In the genomic region with DNA sequence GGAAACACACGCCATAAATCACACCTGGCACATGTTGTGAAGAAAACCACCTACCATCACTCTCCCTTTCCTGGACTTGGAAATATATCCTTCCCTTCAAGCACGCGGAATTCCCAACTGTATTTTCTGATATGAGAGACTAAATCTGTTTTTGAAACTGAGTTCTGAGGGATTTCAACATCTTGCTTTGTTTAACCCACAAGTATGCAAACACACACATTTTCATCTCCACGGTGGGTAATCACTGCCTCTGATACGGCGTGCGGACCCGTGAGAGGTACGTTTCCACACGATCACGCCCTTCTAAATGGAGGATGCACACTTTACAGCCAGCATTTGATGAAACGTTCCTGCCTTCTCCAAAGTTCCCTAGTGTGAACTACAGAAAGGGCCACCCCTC, we compare ENCODE assay signal across 19 cellular contexts.
DNase-seq lines count a peak whose midpoint lies in the region; FAIRE-seq and TF ChIP-seq lines count a peak whose summit lies in the region.
"Had no signal": no experiment of that assay in that cellular context is flagged by ENCODE, and none has a peak within 500 bp of the region (broad histone marks: within the 10 kb centered on the region; RNA-seq: fewer than 3 reads in every experiment).

No MANE protein-coding gene starts in this region.

- H3K18ac ChIP-seq in H1 (ENCODE audit: extremely low read depth, low read length): no peak overlapping the region

- no peak overlapping the region for H3K14ac ChIP-seq in H1 (ENCODE audit: insufficient read length)

- H3K23me2 ChIP-seq in H1 (ENCODE audit: low read depth, low read length): no peaks in the 10 kb centered on the region

- H3K4ac ChIP-seq in H1 (replicated peaks; ENCODE audit: insufficient read length, low read depth, low read length): no peak overlapping the region

- H4K8ac ChIP-seq in H1 (ENCODE audit: extremely low read depth, insufficient read depth, low read length): no peak overlapping the region

- H3K4me1 ChIP-seq in DOHH2 (ENCODE audit: control insufficient read depth, low read length) (peaks cover 35% of the 10 kb centered on the region), H1 (replicated peaks in 1 of 4; ENCODE audit: control insufficient read depth in 3 of 4, insufficient read depth in 4 of 4, low read length in 3 of 4) (peaks cover 0 to 7% (median 4%) of the 10 kb centered on the region in 4 experiments; a peak in 5 of 7 replicates)

- TF ChIP-seq POLR2A in H1 (IDR thresholded peaks at IDR 0.05; ENCODE audit: control extremely low read depth in 1 of 2, low read depth in 2 of 2, low read length in 2 of 2): no peak

- peaks cover 6% of the 10 kb centered on the region for H4K20me1 ChIP-seq in DOHH2 (ENCODE audit: control insufficient read depth, insufficient read depth, low read depth, low read length)
- H4K20me1 ChIP-seq in H1 (replicated peaks in 1 of 2; ENCODE audit: control insufficient read depth in 1 of 2, insufficient read depth in 2 of 2, low read length in 2 of 2): peaks cover 39 to 42% of the 10 kb centered on the region in 2 experiments

- no peak overlapping the region for H3K23ac ChIP-seq in H1 (ENCODE audit: insufficient read length)

- H4K91ac ChIP-seq in H1 (replicated peaks; ENCODE audit: insufficient read length, low read length): no peak overlapping the region

- no peak overlapping the region for H2BK120ac ChIP-seq in H1 (replicated peaks; ENCODE audit: low read depth, low read length)

- H3K27ac Mint-ChIP-seq in nephron progenitor cell: peak overlapping the region; percentile 95
- H3K27ac Mint-ChIP-seq: activated CD4-positive, alpha-beta memory T cell treated with anti-CD3 and anti-CD28 coated beads for 36 hours; dendritic cell treated with granulocyte-macrophage colony-stimulating factor and Interleukin-4, amounts not matched to agents 40 ng/mL and 50 ng/mL, for 4 days; naive B cell had no signal

- no peaks in the 10 kb centered on the region for H3K9me2 ChIP-seq in DOHH2 (replicated peaks; ENCODE audit: control insufficient read depth, low read length)

- H3K4me1 Mint-ChIP-seq in nephron progenitor cell: peaks cover 67% of the 10 kb centered on the region
- H3K4me1 Mint-ChIP-seq: naive B cell had no signal

- H2BK15ac ChIP-seq in H1 (ENCODE audit: low read length): no peak overlapping the region

- no peaks in the 10 kb centered on the region for H3K36me3 ChIP-seq in DOHH2 (ENCODE audit: control insufficient read depth, low read length)
- peaks cover 6 to 59% (median 30%) of the 10 kb centered on the region in 4 experiments; a peak in 7 of 8 replicates for H3K36me3 ChIP-seq in H1 (ENCODE audit: control insufficient read depth in 2 of 4, insufficient read depth in 4 of 4, low read length in 3 of 4)

- H3K4me3 ChIP-seq in DOHH2 (ENCODE audit: low read length) (peak overlapping the region; percentile 65), H1 (ENCODE audit: extremely low read depth in 1 of 4, insufficient read depth in 2 of 4, low read depth in 3 of 4, low read length in 4 of 4) (no peak overlapping the region)
- H3K4me3 ChIP-seq: body of pancreas had no signal

- peaks cover 74% of the 10 kb centered on the region for H3K36me3 Mint-ChIP-seq in nephron progenitor cell (ENCODE audit: low read depth)
- H3K36me3 Mint-ChIP-seq: activated CD4-positive, alpha-beta memory T cell treated with anti-CD3 and anti-CD28 coated beads for 36 hours; naive B cell had no signal

- no peak overlapping the region for H2AFZ ChIP-seq in H1 (ENCODE audit: low read length)

- POLR2A ChIA-PET in H1 (lab: Charles Lee; ENCODE audit: partially characterized antibody): no interaction called here

- no peak for TF ChIP-seq CTCF in DOHH2 (IDR thresholded peaks at IDR 0.05; ENCODE audit: low read depth, low read length, poor library complexity, severe bottlenecking)
- no peak for TF ChIP-seq CTCF in H1 (IDR thresholded peaks at IDR 0.05; ENCODE audit: control extremely low read depth in 1 of 3, insufficient read depth in 1 of 3, low read depth in 1 of 3, low read length in 3 of 3)
- TF ChIP-seq CTCF in nephron progenitor cell (IDR thresholded peaks at IDR 0.05): no peak

- no peak overlapping the region for H2BK20ac ChIP-seq in H1 (ENCODE audit: low read length)

- H3K56ac ChIP-seq in H1 (replicated peaks; ENCODE audit: insufficient read length, low read depth, low read length): no peak overlapping the region

- H3K4me3 Mint-ChIP-seq in nephron progenitor cell: peak overlapping the region; percentile 31
- H3K4me3 Mint-ChIP-seq: activated CD4-positive, alpha-beta memory T cell treated with anti-CD3 and anti-CD28 coated beads for 36 hours; dendritic cell treated with granulocyte-macrophage colony-stimulating factor and Interleukin-4, amounts not matched to agents 40 ng/mL and 50 ng/mL, for 4 days; naive B cell had no signal

- 84% methylated on average over 12 of the region's 12 CpGs; no CpG with 5 or more reads in 1 of the 2 experiments for WGBS in H1 (ENCODE audit: extremely low coverage in 1 of 2, insufficient coverage in 1 of 2, insufficient read length in 1 of 2, insufficient replicate concordance in 2 of 2, low coverage in 1 of 2, low lambda C conversion rate in 2 of 2, missing lambda C conversion rate in 1 of 2), 2 experiments

- DNase-seq in NCI-H69 (lab: John Stamatoyannopoulos, UW): peak; percentile 6
- no peak for DNase-seq in H1 (ENCODE audit: low read depth in 1 of 2, low spot score in 2 of 2)
- DNase-seq in nephron progenitor cell: no peak
- DNase-seq in NCI-H226: no peak
- no peak for DNase-seq in hypothalamus (lab: John Stamatoyannopoulos, UW)
- no peak for DNase-seq in GM03348 (ENCODE audit: low spot score)
- DNase-seq in NCI-H524 treated with DMSO at 0.1 percent for 48 hours (lab: John Stamatoyannopoulos, UW): no peak
- DNase-seq: activated CD4-positive, alpha-beta memory T cell treated with anti-CD3 and anti-CD28 coated beads for 36 hours; activated naive CD4-positive, alpha-beta T cell treated with anti-CD3 and anti-CD28 coated beads, Interleukin-2, amount 50 U/mL, for 16 hours; activated T-cell treated with anti-CD3 and anti-CD28 coated beads, Interleukin-2, amount 50 U/mL, for 1 hour; body of pancreas; naive B cell; NCI-H1417 treated with DMSO at 0.1 percent for 48 hours; NCI-H774; small intestine; stimulated activated CD8-positive, alpha-beta memory T cell treated with anti-CD3 and anti-CD28 coated beads, Interleukin-4, amount 100 ng/mL, for 48 hours had no signal

- 0 out of 2 replicates have a peak overlapping the region, but pooled peaks have one; percentile 8 for H2BK5ac ChIP-seq in H1 (ENCODE audit: low read depth, low read length)

- no peak overlapping the region for H4K5ac ChIP-seq in H1 (ENCODE audit: insufficient read length, low read depth, low read length)

- H2AK5ac ChIP-seq in H1 (ENCODE audit: low read depth, low read length): no peak overlapping the region

- no peak for FAIRE-seq in H1 (lab: Jason Lieb, UNC)
- FAIRE-seq: G401.6, small intestine had no signal

- peaks cover 32% of the 10 kb centered on the region for H3K79me1 ChIP-seq in H1 (ENCODE audit: low read depth, low read length)

- H2BK12ac ChIP-seq in H1 (ENCODE audit: low read depth, low read length): no peak overlapping the region

- H3K27ac ChIP-seq in DOHH2 (ENCODE audit: low read depth, low read length): peak overlapping the region; percentile 56
- no peak overlapping the region for H3K27ac ChIP-seq in H1 (ENCODE audit: low read depth, low read length)

- peaks cover 18% of the 10 kb centered on the region for H3K9me3 Mint-ChIP-seq in nephron progenitor cell
- H3K9me3 Mint-ChIP-seq: activated CD4-positive, alpha-beta memory T cell treated with anti-CD3 and anti-CD28 coated beads for 36 hours; dendritic cell treated with granulocyte-macrophage colony-stimulating factor and Interleukin-4, amounts not matched to agents 40 ng/mL and 50 ng/mL, for 4 days; naive B cell had no signal

- H3K9me3 ChIP-seq in DOHH2 (ENCODE audit: control insufficient read depth, insufficient read depth, low read length): no peaks in the 10 kb centered on the region
- H3K9me3 ChIP-seq in H1 (ENCODE audit: insufficient read depth in 2 of 2, low read depth in 1 of 2, low read length in 1 of 2): peaks cover 5 to 9% of the 10 kb centered on the region in 2 experiments; a peak in 3 of 4 replicates
- H3K9me3 ChIP-seq: body of pancreas had no signal

- peaks cover 6% of the 10 kb centered on the region; the same call in 1 of the 2 replicates for H3F3A ChIP-seq in DOHH2 (ENCODE audit: control insufficient read depth, insufficient read depth)

- H3K27me3 ChIP-seq in DOHH2 (ENCODE audit: control insufficient read depth, low read length): no peaks in the 10 kb centered on the region
- no peaks in the 10 kb centered on the region for H3K27me3 ChIP-seq in H1 (replicated peaks in 1 of 4; ENCODE audit: control insufficient read depth in 3 of 4, extremely low read depth in 1 of 4, insufficient read depth in 3 of 4, low read length in 3 of 4)
- H3K27me3 ChIP-seq: body of pancreas had no signal

- no peak overlapping the region for H3K9ac ChIP-seq in H1 (replicated peaks in 1 of 4; ENCODE audit: extremely low read depth in 1 of 4, low read depth in 3 of 4, low read length in 3 of 4)

- H3K79me2 ChIP-seq in DOHH2 (ENCODE audit: control insufficient read depth, low read length) (peaks cover 16% of the 10 kb centered on the region), H1 (ENCODE audit: control insufficient read depth in 1 of 2, insufficient read depth in 2 of 2, low read length in 2 of 2) (peaks cover 8 to 100% of the 10 kb centered on the region in 2 experiments; a peak in 3 of 4 replicates)

- H3K4me2 ChIP-seq in DOHH2 (ENCODE audit: low read length) (peak overlapping the region; percentile 83), H1 (ENCODE audit: insufficient read depth in 1 of 2, low read depth in 2 of 2, low read length in 2 of 2) (no peak overlapping the region)

- peaks cover 4% of the 10 kb centered on the region for H3K27me3 Mint-ChIP-seq in nephron progenitor cell (ENCODE audit: low read depth, poor library complexity)
- H3K27me3 Mint-ChIP-seq: dendritic cell treated with granulocyte-macrophage colony-stimulating factor and Interleukin-4, amounts not matched to agents 40 ng/mL and 50 ng/mL, for 4 days had no signal

- TF ChIP-seq RAD21 in H1 (IDR thresholded peaks at IDR 0.05 in 1 of 2, conservative IDR thresholded peaks at IDR 0.05 in 1 of 2; ENCODE audit: low read depth in 2 of 2, low read length in 2 of 2): no peak

- TF ChIP-seq EP300 in H1 (IDR thresholded peaks at IDR 0.05; ENCODE audit: borderline replicate concordance in 1 of 2, low read depth in 2 of 2, low read length in 2 of 2): no peak

- CTCF ChIA-PET in H1 (lab: Charles Lee; ENCODE audit: partially characterized antibody): interaction anchor here (1.8 kb wide), 1 partner anchor 22 kb away, joined by 4 read pairs; no protein-coding TSS in a partner anchor

TF ChIP-seq in H1, 55 proteins besides CTCF, POLR2A, EP300 and RAD21 (continues in another document):
- TF ChIP-seq SP1 (IDR thresholded peaks at IDR 0.05; ENCODE audit: low read depth, low read length): no peak
- TF ChIP-seq BRCA1 (IDR thresholded peaks at IDR 0.05; ENCODE audit: low read depth, low read length): no peak
- TF ChIP-seq CBX5 (IDR thresholded peaks at IDR 0.05; ENCODE audit: low read depth, low read length): no peak
- no peak for TF ChIP-seq CBX8 (IDR thresholded peaks at IDR 0.05; ENCODE audit: borderline replicate concordance, low read depth, low read length)
- TF ChIP-seq FOSL1 (IDR thresholded peaks at IDR 0.05; ENCODE audit: insufficient read depth, low read depth, low read length): no peak
- TF ChIP-seq HDAC6 (IDR thresholded peaks at IDR 0.05; ENCODE audit: low read depth, low read length): no peak
